ENCODE assay signal across 8 cellular contexts in the genomic region with DNA sequence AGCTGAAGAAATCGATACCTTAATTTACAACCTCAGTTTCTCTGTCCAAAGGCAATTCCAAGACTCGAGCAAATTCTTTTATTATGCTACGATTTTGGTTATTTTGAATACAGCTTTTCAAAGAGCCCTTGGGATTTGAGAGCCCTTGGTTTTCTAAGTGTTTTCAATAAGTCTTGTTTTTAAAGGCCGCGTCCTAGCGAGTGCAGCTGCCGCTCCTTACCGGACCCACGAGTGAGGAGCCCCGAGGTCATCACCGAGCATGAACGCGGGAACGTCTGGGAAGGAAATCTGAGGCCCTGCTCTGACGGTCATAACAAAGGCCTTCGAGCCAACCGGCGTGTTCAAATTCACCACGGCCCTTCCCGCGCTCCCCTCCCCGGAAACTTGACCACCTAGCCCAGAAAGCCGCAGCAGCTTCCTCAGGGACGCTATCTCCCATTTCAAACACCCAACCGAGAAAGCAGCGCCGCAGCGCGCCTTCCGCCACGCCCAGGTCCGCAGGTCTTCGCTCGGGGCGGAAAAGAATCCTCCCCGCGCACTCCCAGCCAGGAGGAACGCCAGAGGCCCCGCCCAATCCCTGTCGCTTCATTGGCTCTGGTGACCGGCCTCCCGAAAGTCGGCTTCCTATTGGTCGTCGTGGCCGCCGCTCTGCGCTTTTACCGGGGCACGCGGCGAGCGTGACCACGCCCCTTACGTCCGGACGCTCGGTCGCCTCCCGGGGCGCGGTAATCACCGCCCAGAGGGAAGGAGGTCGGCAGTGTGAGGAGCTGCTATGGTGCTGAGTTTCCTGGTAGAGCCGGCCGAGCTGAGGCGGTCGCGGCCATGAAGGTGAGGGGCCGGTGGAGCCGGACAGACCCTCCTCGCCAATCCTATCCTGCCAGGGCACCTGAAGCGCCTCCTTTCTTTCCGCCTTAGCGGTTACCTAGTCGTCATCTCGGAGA. TPM values are rescaled to one million over a fixed set of nuclear protein-coding genes. Genes with fewer than 3 reads are reported as not detected.
A peak's percentile ranks its signal among the peaks of the same experiment; 100 is the strongest.
DNase-seq lines count a peak whose midpoint lies in the region; ATAC-seq and TF ChIP-seq lines count a peak whose summit lies in the region.

A gene with protein sequence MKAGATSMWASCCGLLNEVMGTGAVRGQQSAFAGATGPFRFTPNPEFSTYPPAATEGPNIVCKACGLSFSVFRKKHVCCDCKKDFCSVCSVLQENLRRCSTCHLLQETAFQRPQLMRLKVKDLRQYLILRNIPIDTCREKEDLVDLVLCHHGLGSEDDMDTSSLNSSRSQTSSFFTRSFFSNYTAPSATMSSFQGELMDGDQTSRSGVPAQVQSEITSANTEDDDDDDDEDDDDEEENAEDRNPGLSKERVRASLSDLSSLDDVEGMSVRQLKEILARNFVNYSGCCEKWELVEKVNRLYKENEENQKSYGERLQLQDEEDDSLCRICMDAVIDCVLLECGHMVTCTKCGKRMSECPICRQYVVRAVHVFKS (plus strand): TSS at position 728 of the 941 bp plus-strand sequence. CDS start 95 bp downstream, at position 823.

- peak within 1 kb of the TSS; percentile 68 to 96 (median 93) for H3K9ac ChIP-seq in subcutaneous abdominal adipose tissue (ENCODE audit: low read length in 5 of 5)

- H3K9me3 ChIP-seq in neuron (ENCODE audit: low read length) (no peaks in the 10 kb centered on the region), subcutaneous abdominal adipose tissue (ENCODE audit: control insufficient read depth in 5 of 5, low read length in 5 of 5) (no peaks in the 10 kb centered on the region)

- in situ Hi-C loops in SK-MEL-5 (cut with HindIII; ENCODE audit: low pct_unique_long_range_greater_than_20kb, low sequenced_read_pairs), result no loop called here

- peak; percentile 97 for DNase-seq in GF-D8 (lab: John Stamatoyannopoulos, UW)
- peak; percentile 98 for DNase-seq in HEK293T (ENCODE audit: extremely low spot score)
- DNase-seq in MV-4-11 (lab: John Stamatoyannopoulos, UW), result peak; percentile 98
- peak; percentile 98 for DNase-seq in SK-MEL-5 (ENCODE audit: low read depth, low spot score)
- peak; percentile 99 for DNase-seq in activated naive CD4-positive, alpha-beta T cell treated with Interleukin-2 at 50 U/mL for 16 hours
- peak; percentile 94 to 97 for DNase-seq in foreskin keratinocyte

- H3K4me1 ChIP-seq in foreskin keratinocyte (peaks cover 14% of the 10 kb centered on the region), neuron (ENCODE audit: insufficient read depth, low read length) (peaks cover 22% of the 10 kb centered on the region), subcutaneous abdominal adipose tissue (ENCODE audit: control insufficient read depth in 5 of 5, insufficient read depth in 5 of 5, low read length in 5 of 5) (peaks cover 0 to 25% (median 24%) of the 10 kb centered on the region in 5 donors)

- no peaks in the 10 kb centered on the region for H3K27me3 ChIP-seq in foreskin keratinocyte
- H3K27me3 ChIP-seq in neuron (ENCODE audit: insufficient read depth, low read length), result no peaks in the 10 kb centered on the region
- H3K27me3 ChIP-seq in subcutaneous abdominal adipose tissue (ENCODE audit: control insufficient read depth in 5 of 5, insufficient read depth in 4 of 5, low read length in 5 of 5), result no peaks in the 10 kb centered on the region

- POLR2A ChIA-PET in HEK293T (lab: Yijun Ruan, JAX), result interaction anchor here (0.8 to 3.3 kb wide), 13 partner anchors 7 to 229 kb away, joined by 3 to 36 read pairs (median 3); a partner anchor contains a TSS

- H3K27ac ChIP-seq in foreskin keratinocyte (peak within 1 kb of the TSS; percentile 82), subcutaneous abdominal adipose tissue (ENCODE audit: low read depth, low read length) (peak within 1 kb of the TSS; percentile 72)

- peak within 1 kb of the TSS; percentile 68 for H2AFZ ChIP-seq in neuron (ENCODE audit: low read depth, low read length)

- TF ChIP-seq CTCF in foreskin keratinocyte (conservative IDR thresholded peaks at IDR 0.05), result peak; percentile 15

- H3K36me3 ChIP-seq in neuron (ENCODE audit: insufficient read depth, low read length) (peaks cover 9% of the 10 kb centered on the region), subcutaneous abdominal adipose tissue (ENCODE audit: control insufficient read depth in 5 of 5, insufficient read depth in 5 of 5, low read length in 5 of 5) (peaks cover 0 to 3% (median 0%) of the 10 kb centered on the region in 5 donors)

- ATAC-seq in foreskin keratinocyte, result peak; percentile 94

- peak within 1 kb of the TSS; percentile 93 for H3K4me3 ChIP-seq in neuron (ENCODE audit: low read length)
- H3K4me3 ChIP-seq in subcutaneous abdominal adipose tissue (ENCODE audit: low read depth in 1 of 5, low read length in 5 of 5), result peak within 1 kb of the TSS; percentile 92 to 97 (median 95)

- CTCF ChIA-PET in HEK293T (lab: Yijun Ruan, JAX), result interaction anchor here (0.5 to 1.0 kb wide), 2 partner anchors 16 to 65 kb away, joined by 3 to 4 read pairs; no protein-coding TSS in a partner anchor

TF ChIP-seq in HEK293T, 16 proteins besides CTCF, POLR2A, EP300 and RAD21:
- TF ChIP-seq ARNT (IDR thresholded peaks at IDR 0.05) (no peak), SUZ12 (IDR thresholded peaks at IDR 0.05) (no peak), SP1 (IDR thresholded peaks at IDR 0.05) (peak; percentile 69), FOXA1 (IDR thresholded peaks at IDR 0.05) (no peak), ELF4 (IDR thresholded peaks at IDR 0.05) (peak; percentile 54; the same call in 1 of the 2 replicates), NFRKB (IDR thresholded peaks at IDR 0.05) (no peak), ZNF384 (IDR thresholded peaks at IDR 0.05) (no peak), FOXK2 (IDR thresholded peaks at IDR 0.05) (no peak), FOXM1 (IDR thresholded peaks at IDR 0.05; ENCODE audit: borderline replicate concordance) (no peak), TARDBP (IDR thresholded peaks at IDR 0.05) (no peak), BHLHE40 (IDR thresholded peaks at IDR 0.05; ENCODE audit: borderline replicate concordance) (no peak), LEF1 (IDR thresholded peaks at IDR 0.05; ENCODE audit: borderline replicate concordance) (no peak), HDGF (IDR thresholded peaks at IDR 0.05; ENCODE audit: borderline replicate concordance) (no peak), L3MBTL2 (conservative IDR thresholded peaks at IDR 0.05) (peak; percentile 95), CTBP1 (IDR thresholded peaks at IDR 0.05; ENCODE audit: borderline replicate concordance) (no peak)
- TF ChIP-seq, protein P1, sequence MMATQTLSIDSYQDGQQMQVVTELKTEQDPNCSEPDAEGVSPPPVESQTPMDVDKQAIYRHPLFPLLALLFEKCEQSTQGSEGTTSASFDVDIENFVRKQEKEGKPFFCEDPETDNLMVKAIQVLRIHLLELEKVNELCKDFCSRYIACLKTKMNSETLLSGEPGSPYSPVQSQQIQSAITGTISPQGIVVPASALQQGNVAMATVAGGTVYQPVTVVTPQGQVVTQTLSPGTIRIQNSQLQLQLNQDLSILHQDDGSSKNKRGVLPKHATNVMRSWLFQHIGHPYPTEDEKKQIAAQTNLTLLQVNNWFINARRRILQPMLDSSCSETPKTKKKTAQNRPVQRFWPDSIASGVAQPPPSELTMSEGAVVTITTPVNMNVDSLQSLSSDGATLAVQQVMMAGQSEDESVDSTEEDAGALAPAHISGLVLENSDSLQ (IDR thresholded peaks at IDR 0.05), result peak; percentile 100

RNA-seq across cellular contexts. Expression of the gene that starts here (rescaled TPM):
- 52.9 and 62.5 TPM in 2 replicates for total RNA-seq in SK-MEL-5 (2014; rRNA removed; shearing (Covaris generic))
- polyA plus RNA-seq in SK-MEL-5 (2015; cell fraction: cytosol; rRNA removed), result 25.6 and 28.3 TPM in 2 replicates
- 65.0 and 72.1 TPM in 2 replicates for polyA plus RNA-seq in SK-MEL-5 (2015; cell fraction: nucleus; rRNA removed)
- 46.8 and 52.5 TPM in 2 replicates for total RNA-seq in foreskin keratinocyte
- 29.2 and 33.8 TPM in 2 replicates for polyA plus RNA-seq in foreskin keratinocyte

Comparison
In these comparisons a context has a peak if more than half of its experiments do, and no peak if none do; other contexts are left out.
1. Peak in every context shown above with its lines: DNase-seq, ATAC-seq, H3K4me3 ChIP-seq and H3K27ac ChIP-seq.